ENCODE assay signal across 37 cellular contexts in the genomic region with DNA sequence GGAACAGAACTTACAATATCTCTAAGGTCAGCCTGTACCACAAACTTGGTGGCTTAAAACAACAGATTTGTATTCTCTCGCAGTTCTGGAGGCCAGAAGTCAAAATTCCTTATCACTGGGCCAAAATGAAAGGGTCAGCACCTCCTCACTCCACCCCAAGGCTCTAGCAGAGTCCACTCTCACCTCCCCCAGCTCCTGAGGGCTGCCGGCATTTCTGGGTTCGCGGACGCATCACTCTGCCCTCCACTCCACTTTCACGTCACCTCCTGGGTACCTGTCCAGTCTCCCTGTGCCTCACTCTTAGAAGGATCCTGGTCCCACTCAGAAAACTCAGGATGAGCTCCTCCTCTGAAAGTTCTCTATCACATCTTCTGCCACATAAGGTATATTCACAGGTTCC. TPM values are rescaled to one million over a fixed set of nuclear protein-coding genes. Genes with fewer than 3 reads are reported as not detected.
"Had no signal": no experiment of that assay in that cellular context is flagged by ENCODE, and none has a peak within 500 bp of the region (broad histone marks: within the 10 kb centered on the region; RNA-seq: fewer than 3 reads in every experiment).

No MANE protein-coding gene starts in this region.

- H3K9me3 ChIP-seq: adrenal gland, ascending aorta, body of pancreas had no signal

- H3K27ac Mint-ChIP-seq: activated naive CD4-positive, alpha-beta T cell treated with anti-CD3 and anti-CD28 coated beads for 36 hours; activated naive CD4-positive, alpha-beta T cell treated with anti-CD3 and anti-CD28 coated beads, Interleukin-2, amount 10 ng/mL, durations not matched to agents 7 days and 5 days; activated naive CD4-positive, alpha-beta T cell treated with anti-CD3 and anti-CD28 coated beads, Interleukin-2, amount 50 U/mL, for 24 hours; activated naive CD4-positive, alpha-beta T cell treated with anti-CD3 and anti-CD28 coated beads, Interleukin-2, amount 50 U/mL, for 72 hours; activated naive CD8-positive, alpha-beta T cell; activated naive CD8-positive, alpha-beta T cell treated with anti-CD3 and anti-CD28 coated beads for 36 hours; activated naive CD8-positive, alpha-beta T cell treated with anti-CD3 and anti-CD28 coated beads, Interleukin-2, amount 10 ng/mL, durations not matched to agents 7 days and 5 days; activated naive CD8-positive, alpha-beta T cell treated with anti-CD3 and anti-CD28 coated beads, Interleukin-2, amount 50 U/mL, for 24 hours; activated T-cell treated with anti-CD3 and anti-CD28 coated beads, Interleukin-2, amount 50 U/mL, for 24 hours; activated T-cell treated with anti-CD3 and anti-CD28 coated beads, Interleukin-2, amount 50 U/mL, for 72 hours; activated T-helper 1 cell treated with anti-CD3 and anti-CD28 coated beads, Interleukin-12 subunit alpha, Interleukin-12 subunit beta, Interleukin-2, Interleukin-4 antibody, amounts not matched to agents 30 ng/mL and 10 ng/mL and 1 ng/mL, durations not matched to agents 14 hours and 24 hours and 36 hours; activated T-helper 17 cell treated with anti-CD3 and anti-CD28 coated beads, Interleukin-2, amount 50 U/mL, for 72 hours; activated T-helper 2 cell treated with anti-CD3 and anti-CD28 coated beads, Interferon-gamma antibody, Interleukin-2, Interleukin-4, amounts not matched to agents 10 μg/mL and 5 μg/mL and 100 μg/mL, durations not matched to agents 14 hours and 24 hours and 36 hours; brain had no signal

- H3K4me3 Mint-ChIP-seq: activated naive CD4-positive, alpha-beta T cell treated with anti-CD3 and anti-CD28 coated beads for 36 hours; activated naive CD4-positive, alpha-beta T cell treated with anti-CD3 and anti-CD28 coated beads, Interleukin-2, amount 10 ng/mL, durations not matched to agents 7 days and 5 days; activated naive CD4-positive, alpha-beta T cell treated with anti-CD3 and anti-CD28 coated beads, Interleukin-2, amount 50 U/mL, for 24 hours; activated naive CD8-positive, alpha-beta T cell; activated naive CD8-positive, alpha-beta T cell treated with anti-CD3 and anti-CD28 coated beads for 36 hours; activated naive CD8-positive, alpha-beta T cell treated with anti-CD3 and anti-CD28 coated beads, Interleukin-2, amount 10 ng/mL, durations not matched to agents 7 days and 5 days; activated naive CD8-positive, alpha-beta T cell treated with anti-CD3 and anti-CD28 coated beads, Interleukin-2, amount 50 U/mL, for 24 hours; activated T-cell treated with anti-CD3 and anti-CD28 coated beads, Interleukin-2, amount 50 U/mL, for 24 hours; activated T-cell treated with anti-CD3 and anti-CD28 coated beads, Interleukin-2, amount 50 U/mL, for 4 hours; activated T-cell treated with anti-CD3 and anti-CD28 coated beads, Interleukin-2, amount 50 U/mL, for 72 hours; activated T-helper 1 cell treated with anti-CD3 and anti-CD28 coated beads, Interleukin-12 subunit alpha, Interleukin-12 subunit beta, Interleukin-2, Interleukin-4 antibody, amounts not matched to agents 30 ng/mL and 10 ng/mL and 1 ng/mL, durations not matched to agents 14 hours and 24 hours and 36 hours; activated T-helper 17 cell treated with anti-CD3 and anti-CD28 coated beads, Interleukin-2, amount 50 U/mL, for 72 hours; brain had no signal

- H3K4me3 ChIP-seq: adrenal gland, ascending aorta, body of pancreas, breast epithelium, cardiac muscle cell had no signal

- DNase-seq: activated effector memory CD4-positive, alpha-beta T cell treated with anti-CD3 and anti-CD28 coated beads, Interleukin-2, amount 50 U/mL, for 16 hours; activated effector memory CD4-positive, alpha-beta T cell treated with Interleukin-2 at 50 U/mL for 16 hours; activated gamma-delta T cell; activated gamma-delta T cell treated with Interleukin-2 at 50 U/mL for 16 hours; activated naive CD4-positive, alpha-beta T cell; activated naive CD4-positive, alpha-beta T cell treated with anti-CD3 and anti-CD28 coated beads for 36 hours; activated naive CD4-positive, alpha-beta T cell treated with anti-CD3 and anti-CD28 coated beads, Interleukin-2, amount 10 ng/mL, durations not matched to agents 7 days and 5 days; activated naive CD4-positive, alpha-beta T cell treated with anti-CD3 and anti-CD28 coated beads, Interleukin-2, amount 50 U/mL, for 16 hours; activated naive CD4-positive, alpha-beta T cell treated with Interleukin-2 at 50 U/mL for 16 hours; activated naive CD8-positive, alpha-beta T cell treated with anti-CD3 and anti-CD28 coated beads for 36 hours; activated naive CD8-positive, alpha-beta T cell treated with anti-CD3 and anti-CD28 coated beads, Interleukin-2, amount 10 ng/mL, durations not matched to agents 7 days and 5 days; activated naive CD8-positive, alpha-beta T cell treated with anti-CD3 and anti-CD28 coated beads, Interleukin-2, amount 50 U/mL, for 24 hours; activated T-cell treated with anti-CD3 and anti-CD28 coated beads, Interleukin-2, amount 50 U/mL, for 24 hours; activated T-cell treated with anti-CD3 and anti-CD28 coated beads, Interleukin-2, amount 50 U/mL, for 4 hours; activated T-cell treated with anti-CD3 and anti-CD28 coated beads, Interleukin-2, amount 50 U/mL, for 48 hours; activated T-cell treated with anti-CD3 and anti-CD28 coated beads, Interleukin-2, amount 50 U/mL, for 72 hours; adrenal gland; amniotic stem cell; amygdala; anterior cingulate cortex; body of pancreas; brain microvascular endothelial cell; caudate nucleus; central memory CD4-positive, alpha-beta T cell; cerebellar nuclear complex had no signal

- H3K27me3 ChIP-seq: adrenal gland, ascending aorta, body of pancreas, brain microvascular endothelial cell, breast epithelium, cardiac muscle cell had no signal

- H3K27me3 Mint-ChIP-seq: activated naive CD8-positive, alpha-beta T cell treated with anti-CD3 and anti-CD28 coated beads for 36 hours; activated naive CD8-positive, alpha-beta T cell treated with anti-CD3 and anti-CD28 coated beads, Interleukin-2, amount 10 ng/mL, durations not matched to agents 7 days and 5 days; activated T-cell treated with anti-CD3 and anti-CD28 coated beads, Interleukin-2, amount 50 U/mL, for 24 hours; activated T-helper 17 cell treated with anti-CD3 and anti-CD28 coated beads, Interleukin-2, amount 50 U/mL, for 72 hours had no signal

- H3K9me3 Mint-ChIP-seq: activated naive CD4-positive, alpha-beta T cell treated with anti-CD3 and anti-CD28 coated beads for 36 hours; activated naive CD4-positive, alpha-beta T cell treated with anti-CD3 and anti-CD28 coated beads, Interleukin-2, amount 50 U/mL, for 24 hours; activated naive CD8-positive, alpha-beta T cell treated with anti-CD3 and anti-CD28 coated beads for 36 hours; activated naive CD8-positive, alpha-beta T cell treated with anti-CD3 and anti-CD28 coated beads, Interleukin-2, amount 50 U/mL, for 24 hours had no signal

- H3K36me3 ChIP-seq: adrenal gland, ascending aorta, brain microvascular endothelial cell, breast epithelium, cardiac muscle cell had no signal

- H3K27ac ChIP-seq: adrenal gland, ascending aorta, body of pancreas, brain microvascular endothelial cell, breast epithelium, cardiac muscle cell had no signal

- H3K4me1 Mint-ChIP-seq: activated naive CD4-positive, alpha-beta T cell treated with anti-CD3 and anti-CD28 coated beads, Interleukin-2, amount 50 U/mL, for 24 hours; activated naive CD8-positive, alpha-beta T cell treated with anti-CD3 and anti-CD28 coated beads for 36 hours; activated naive CD8-positive, alpha-beta T cell treated with anti-CD3 and anti-CD28 coated beads, Interleukin-2, amount 50 U/mL, for 24 hours; brain had no signal

- H3K4me1 ChIP-seq: adrenal gland, ascending aorta, body of pancreas, breast epithelium had no signal

- ATAC-seq: activated naive CD4-positive, alpha-beta T cell treated with anti-CD3 and anti-CD28 coated beads, Interleukin-2, amount 50 U/mL, for 72 hours; activated naive CD8-positive, alpha-beta T cell treated with anti-CD3 and anti-CD28 coated beads, Interleukin-2, amount 50 U/mL, for 24 hours; activated T-cell treated with anti-CD3 and anti-CD28 coated beads, Interleukin-2, amount 50 U/mL, for 4 hours; activated T-cell treated with anti-CD3 and anti-CD28 coated beads, Interleukin-2, amount 50 U/mL, for 72 hours; activated T-helper 17 cell treated with anti-CD3 and anti-CD28 coated beads, Interleukin-2, amount 50 U/mL, for 72 hours; body of pancreas had no signal

- H3K36me3 Mint-ChIP-seq: activated naive CD4-positive, alpha-beta T cell treated with anti-CD3 and anti-CD28 coated beads, Interleukin-2, amount 50 U/mL, for 24 hours; activated naive CD4-positive, alpha-beta T cell treated with anti-CD3 and anti-CD28 coated beads, Interleukin-2, amount 50 U/mL, for 72 hours; activated naive CD8-positive, alpha-beta T cell; activated naive CD8-positive, alpha-beta T cell treated with anti-CD3 and anti-CD28 coated beads for 36 hours had no signal

RNA-seq across cellular contexts. Expression of a gene that starts 34.6 kb away (rescaled TPM):
- total RNA-seq: ascending aorta, bronchial epithelial cell, cardiac septum had no signal
